9 cellular contexts compared by ENCODE assay signal in the genomic region with DNA sequence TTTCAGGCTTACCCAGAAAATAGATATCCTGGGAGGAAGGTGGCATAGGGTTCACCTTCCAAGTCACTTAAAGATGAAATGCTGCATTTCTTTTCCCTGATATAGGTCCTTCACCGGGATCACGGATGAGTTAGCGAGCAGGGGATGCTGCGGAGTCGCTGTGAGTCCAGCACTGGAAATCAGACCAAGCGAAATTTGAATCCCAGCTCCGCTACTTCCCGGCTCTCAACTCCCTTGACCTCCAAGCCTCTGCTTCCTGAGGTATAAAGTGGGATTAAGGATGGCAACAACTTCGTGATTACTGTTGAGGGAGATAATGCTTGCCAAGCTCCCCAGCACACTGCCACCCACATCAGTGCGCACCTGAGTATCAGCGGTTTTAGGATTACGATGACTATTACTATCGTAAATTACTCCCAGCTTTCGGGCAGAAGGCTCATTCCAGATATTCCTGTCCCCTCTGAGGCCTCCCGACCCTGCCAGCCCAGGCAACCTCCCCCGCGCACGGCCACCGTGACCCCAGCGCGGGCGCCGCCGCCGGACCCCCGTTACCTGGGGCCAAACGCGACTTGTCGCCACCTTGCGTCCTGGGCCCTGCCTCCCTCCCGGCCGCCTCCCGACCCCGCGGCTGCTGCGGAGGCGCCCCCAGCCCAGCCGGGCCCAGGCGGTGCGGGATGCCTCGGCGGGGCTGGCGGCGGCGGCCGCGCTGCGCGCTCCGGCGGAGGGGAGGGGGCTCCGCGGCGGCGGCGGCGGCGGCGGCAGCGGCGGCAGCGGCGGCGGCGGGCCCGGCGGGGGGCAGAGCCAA. TPM values are rescaled to one million over a fixed set of nuclear protein-coding genes. Genes with fewer than 3 reads are reported as not detected.
DNase-seq lines count a peak whose midpoint lies in the region; ATAC-seq and TF ChIP-seq lines count a peak whose summit lies in the region.
"Had no signal": no experiment of that assay in that cellular context is flagged by ENCODE, and none has a peak within 500 bp of the region (broad histone marks: within the 10 kb centered on the region; RNA-seq: fewer than 3 reads in every experiment).

No MANE protein-coding gene starts in this region.

- peaks cover 6% of the 10 kb centered on the region; the same call in 1 of the 2 replicates for H3K4me1 ChIP-seq in iPS DF 6.9 (ENCODE audit: control insufficient read depth, insufficient read depth, low read length)
- peaks cover 2 to 5% (median 3%) of the 10 kb centered on the region in 3 donors for H3K4me1 ChIP-seq in skeletal muscle tissue (ENCODE audit: control insufficient read depth in 3 of 3, insufficient read depth in 3 of 3, low read length in 3 of 3)

- peak overlapping the region; percentile 61 to 70 for H3K4me3 Mint-ChIP-seq in activated T-cell treated with anti-CD3 and anti-CD28 coated beads, Interleukin-2, amount 50 U/mL, for 72 hours

- H3K9me3 ChIP-seq in iPS DF 6.9 (ENCODE audit: control insufficient read depth, insufficient read depth, low read length) (no peaks in the 10 kb centered on the region), skeletal muscle tissue (ENCODE audit: control insufficient read depth in 3 of 3, low read length in 3 of 3) (no peaks in the 10 kb centered on the region)

- H3K36me3 Mint-ChIP-seq in activated T-cell treated with anti-CD3 and anti-CD28 coated beads, Interleukin-2, amount 50 U/mL, for 72 hours (ENCODE audit: insufficient read depth in 2 of 2) = no peaks in the 10 kb centered on the region

- H3K36me3 ChIP-seq in iPS DF 6.9 (ENCODE audit: control insufficient read depth, insufficient read depth, low read length) = no peaks in the 10 kb centered on the region
- H3K36me3 ChIP-seq in skeletal muscle tissue (ENCODE audit: control insufficient read depth in 3 of 3, insufficient read depth in 3 of 3, low read length in 3 of 3) = no peaks in the 10 kb centered on the region

- H3K4me1 Mint-ChIP-seq in activated T-cell treated with anti-CD3 and anti-CD28 coated beads, Interleukin-2, amount 50 U/mL, for 72 hours (ENCODE audit: low read depth) = peaks cover 7% of the 10 kb centered on the region

- H3K27ac ChIP-seq in HL-60 (replicated peaks) = peak overlapping the region; percentile 96
- no peak overlapping the region for H3K27ac ChIP-seq in iPS DF 6.9 (ENCODE audit: low read length)
- H3K27ac ChIP-seq in skeletal muscle tissue (ENCODE audit: low read depth, low read length) = no peak overlapping the region
- H3K27ac ChIP-seq: epithelial cell of prostate had no signal

- H3K9ac ChIP-seq in skeletal muscle tissue (ENCODE audit: low read depth in 1 of 3, low read length in 3 of 3) = no peak overlapping the region

- no peak overlapping the region for H3K27ac Mint-ChIP-seq in activated T-cell treated with anti-CD3 and anti-CD28 coated beads, Interleukin-2, amount 50 U/mL, for 72 hours

- H3K27me3 ChIP-seq in HL-60 (ENCODE audit: insufficient read depth, poor library complexity, severe bottlenecking) = no peaks in the 10 kb centered on the region
- H3K27me3 ChIP-seq in iPS DF 6.9 (ENCODE audit: control insufficient read depth, insufficient read depth, low read length) = peaks cover 23% of the 10 kb centered on the region
- peaks cover 17 to 42% (median 26%) of the 10 kb centered on the region in 3 donors for H3K27me3 ChIP-seq in skeletal muscle tissue (ENCODE audit: control insufficient read depth in 3 of 3, insufficient read depth in 3 of 3, low read length in 3 of 3)

- no peaks in the 10 kb centered on the region for H3K9me3 Mint-ChIP-seq in activated T-cell treated with anti-CD3 and anti-CD28 coated beads, Interleukin-2, amount 50 U/mL, for 72 hours

- H3K4me3 ChIP-seq in HL-60 (replicated peaks; ENCODE audit: insufficient read depth, low read length) (peak overlapping the region; percentile 59), iPS DF 6.9 (ENCODE audit: low read length) (peak overlapping the region; percentile 72; the same call in 1 of the 2 replicates), skeletal muscle tissue (ENCODE audit: low read length in 3 of 3) (peak overlapping the region; percentile 13 to 34 (median 27))

- DNase-seq in HL-60 (ENCODE audit: low read depth in 1 of 2, low spot score in 1 of 2) (no peak), iPS DF 6.9 (ENCODE audit: low read depth, low spot score) (no peak), DMS153 treated with DMSO at 0.1 percent for 48 hours (lab: John Stamatoyannopoulos, UW; ENCODE audit: unreplicated experiment) (no peak)
- peak in 1 of 2 donors; percentile 8 for DNase-seq in activated T-cell treated with anti-CD3 and anti-CD28 coated beads, Interleukin-2, amount 50 U/mL, for 72 hours
- no peak for DNase-seq in activated CD4-positive, alpha-beta T cell treated with anti-CD3 and anti-CD28 coated beads for 4 hours

- peak; percentile 18 to 39 for ATAC-seq in activated T-cell treated with anti-CD3 and anti-CD28 coated beads, Interleukin-2, amount 50 U/mL, for 72 hours (replicated peaks in 1 of 2)
- no peak for ATAC-seq in GM18520 (IDR thresholded peaks at IDR 0.05; ENCODE audit: unreplicated experiment)
- ATAC-seq in GM21447 (IDR thresholded peaks at IDR 0.05; ENCODE audit: unreplicated experiment) = no peak

- peaks cover 59% of the 10 kb centered on the region for H3K27me3 Mint-ChIP-seq in activated T-cell treated with anti-CD3 and anti-CD28 coated beads, Interleukin-2, amount 50 U/mL, for 72 hours (ENCODE audit: low read depth)

- TF ChIP-seq CTCF in HL-60 (IDR thresholded peaks at IDR 0.05; ENCODE audit: insufficient read depth, low read length) = no peak

- no CpG with 5 or more reads among the region's 67 CpGs for WGBS in iPS DF 6.9 (ENCODE audit: insufficient coverage, insufficient read length)

RNA-seq across cellular contexts. Expression of a gene that starts 0.5 kb away (rescaled TPM):
- total RNA-seq in activated T-cell treated with anti-CD3 and anti-CD28 coated beads, Interleukin-2, amount 50 U/mL, for 72 hours = 1 to 10 TPM in 1 of 2 donors, under 1 TPM in 1; 0.90 to 2.5 TPM
- total RNA-seq in skeletal muscle tissue = 1.6 TPM

RNA-seq across cellular contexts. Expression of a gene that starts 27.9 kb away (rescaled TPM):
- 10 to 100 TPM; 51.8 to 70.1 TPM for total RNA-seq in activated T-cell treated with anti-CD3 and anti-CD28 coated beads, Interleukin-2, amount 50 U/mL, for 72 hours
- 2.6 TPM for total RNA-seq in skeletal muscle tissue

RNA-seq across cellular contexts. Expression of a gene that starts 31.8 kb away (rescaled TPM):
- under 1 TPM; 0.16 to 0.24 TPM for total RNA-seq in activated T-cell treated with anti-CD3 and anti-CD28 coated beads, Interleukin-2, amount 50 U/mL, for 72 hours
- total RNA-seq in skeletal muscle tissue = 0.52 TPM

Comparison
In these comparisons a context has a peak if more than half of its experiments do, and no peak if none do; other contexts are left out.
1. ATAC-seq: peak in activated T-cell treated with anti-CD3 and anti-CD28 coated beads, Interleukin-2, amount 50 U/mL, for 72 hours (2 of 2); none in GM18520 (single experiment) and GM21447 (single experiment).
2. RNA of a gene that starts 27.9 kb away (total RNA-seq): 51.8 to 70.1 TPM in activated T-cell treated with anti-CD3 and anti-CD28 coated beads, Interleukin-2, amount 50 U/mL, for 72 hours; 2.6 TPM in skeletal muscle tissue (single experiment); every median in the first group is over 10 times any median in the second.
3. Peak in every context shown above with its lines, with median percentiles within 50 percentile points of each other: H3K4me3 ChIP-seq.